10 cellular contexts compared by ENCODE assay signal in genomic region chr10:84177541-84178386, GRCh38. TPM values are rescaled to one million over a fixed set of nuclear protein-coding genes. Genes with fewer than 3 reads are reported as not detected.
A peak's percentile ranks its signal among the peaks of the same experiment; 100 is the strongest.
DNase-seq lines count a peak whose midpoint lies in the region; ATAC-seq and TF ChIP-seq lines count a peak whose summit lies in the region.
"Had no signal": no experiment of that assay in that cellular context is flagged by ENCODE, and none has a peak within 500 bp of the region (broad histone marks: within the 10 kb centered on the region; RNA-seq: fewer than 3 reads in every experiment).

No MANE protein-coding gene starts in this region.

- peaks cover 0 to 10% (median 3%) of the 10 kb centered on the region in 4 donors for H3K4me1 Mint-ChIP-seq in naive thymus-derived CD8-positive, alpha-beta T cell
- H3K4me1 Mint-ChIP-seq: brain had no signal

- ATAC-seq in GM18867 (IDR thresholded peaks at IDR 0.05; ENCODE audit: unreplicated experiment) (peak; percentile 50), HG02642 (IDR thresholded peaks at IDR 0.05; ENCODE audit: poor library complexity, unreplicated experiment) (peak; percentile 36), omental fat pad (ENCODE audit: low FRiP score) (no peak)
- ATAC-seq in naive thymus-derived CD8-positive, alpha-beta T cell, result peak; percentile 87 to 94

- no peak for TF ChIP-seq CTCF in omental fat pad (IDR thresholded peaks at IDR 0.05)

- no peak overlapping the region for H3K4me2 ChIP-seq in Karpas-422 (ENCODE audit: low read depth, low read length, poor library complexity, severe bottlenecking)

- H3K27ac ChIP-seq in Karpas-422 (ENCODE audit: low read length), result no peak overlapping the region

- no peaks in the 10 kb centered on the region for H3K9me3 Mint-ChIP-seq in naive thymus-derived CD8-positive, alpha-beta T cell

- H2AFZ ChIP-seq in Karpas-422 (ENCODE audit: low read length), result no peak overlapping the region

- no peaks in the 10 kb centered on the region for H4K20me1 ChIP-seq in Karpas-422 (ENCODE audit: insufficient read depth, low read depth, low read length)

- no peaks in the 10 kb centered on the region for H3K9me2 ChIP-seq in Karpas-422 (replicated peaks; ENCODE audit: insufficient read depth, low read length)

- no peaks in the 10 kb centered on the region for H3K27me3 Mint-ChIP-seq in naive thymus-derived CD8-positive, alpha-beta T cell

- peaks cover 9% of the 10 kb centered on the region for H3K4me1 ChIP-seq in Karpas-422 (ENCODE audit: low read length)

- no peaks in the 10 kb centered on the region for H3K27me3 ChIP-seq in Karpas-422 (ENCODE audit: low read length)

- no peak overlapping the region for H3K27ac Mint-ChIP-seq in naive thymus-derived CD8-positive, alpha-beta T cell

- no peaks in the 10 kb centered on the region for H3K36me3 ChIP-seq in Karpas-422 (ENCODE audit: insufficient read depth, low read length)

- POLR2A ChIA-PET in naive thymus-derived CD8-positive, alpha-beta T cell (lab: Charles Lee), result interaction anchor here (1.0 to 1.4 kb wide), 5 partner anchors 10 to 39 kb away, joined by 3 to 5 read pairs (median 5); partner anchors contain the start of gene GHITM

- H3K9me3 ChIP-seq in Karpas-422 (ENCODE audit: low read length), result no peaks in the 10 kb centered on the region

- H3K4me3 ChIP-seq in Karpas-422 (ENCODE audit: low read length), result no peak overlapping the region

- no peaks in the 10 kb centered on the region for H3K36me3 Mint-ChIP-seq in naive thymus-derived CD8-positive, alpha-beta T cell
- H3K36me3 Mint-ChIP-seq: brain had no signal

- no peak overlapping the region for H3K9ac ChIP-seq in Karpas-422 (ENCODE audit: low read length)

- H3K79me2 ChIP-seq in Karpas-422 (ENCODE audit: low read length), result no peaks in the 10 kb centered on the region

- peak overlapping the region in 1 of 10 donors; percentile 40 for H3K4me3 Mint-ChIP-seq in naive thymus-derived CD8-positive, alpha-beta T cell
- H3K4me3 Mint-ChIP-seq: brain had no signal

- DNase-seq in activated T-cell treated with anti-CD3 and anti-CD28 coated beads for 24 hours (ENCODE audit: low read depth) (peak; percentile 10), omental fat pad (ENCODE audit: low spot score) (no peak), Karpas-422 (no peak), epidermal melanocyte (ENCODE audit: insufficient read length, low spot score) (no peak), AG08396 (ENCODE audit: low spot score) (no peak)
- DNase-seq in naive thymus-derived CD8-positive, alpha-beta T cell, result peak in 8 of 10 donors; percentile 26 to 80 (median 66)

RNA-seq across cellular contexts. Expression of gene GPR15LG, which starts 4.2 kb away (rescaled TPM):
- total RNA-seq in naive thymus-derived CD8-positive, alpha-beta T cell, result not detected
- polyA plus RNA-seq in naive thymus-derived CD8-positive, alpha-beta T cell, result not detected
- total RNA-seq in omental fat pad, result not detected
- not detected in 2 replicates for total RNA-seq in Karpas-422 (2014; rRNA removed; shearing (Covaris generic); ENCODE audit: low replicate concordance)
- total RNA-seq: HT1080 had no signal

RNA-seq across cellular contexts. Expression of gene CDHR1, which starts 16.6 kb away (rescaled TPM):
- total RNA-seq in naive thymus-derived CD8-positive, alpha-beta T cell, result under 1 TPM; 0.29 to 0.80 TPM
- under 1 TPM; 0.16 to 0.43 (median 0.24) TPM for polyA plus RNA-seq in naive thymus-derived CD8-positive, alpha-beta T cell
- total RNA-seq in omental fat pad, result under 1 TPM in 2 of 4 donors, not detected in 2; 0.16 to 0.24 TPM
- total RNA-seq in Karpas-422 (2014; rRNA removed; shearing (Covaris generic); ENCODE audit: low replicate concordance), result not detected in 2 replicates
- total RNA-seq: HT1080 had no signal

RNA-seq across cellular contexts. Expression of gene GHITM, which starts 38.5 kb away (rescaled TPM):
- total RNA-seq in naive thymus-derived CD8-positive, alpha-beta T cell, result 10 to 100 TPM; 90.3 to 92.5 TPM
- 100 to 1,000 TPM; 270 to 338 (median 281) TPM for polyA plus RNA-seq in naive thymus-derived CD8-positive, alpha-beta T cell
- total RNA-seq in omental fat pad, result 100 to 1,000 TPM; 110 to 165 (median 149) TPM
- 78.4 and 82.3 TPM in 2 replicates for total RNA-seq in Karpas-422 (2014; rRNA removed; shearing (Covaris generic); ENCODE audit: low replicate concordance)

RNA-seq across cellular contexts. Expression of gene LRIT2, which starts 47.6 kb away (rescaled TPM):
- total RNA-seq in naive thymus-derived CD8-positive, alpha-beta T cell, result not detected
- polyA plus RNA-seq in naive thymus-derived CD8-positive, alpha-beta T cell, result not detected
- not detected for total RNA-seq in omental fat pad
- not detected in 2 replicates for total RNA-seq in Karpas-422 (2014; rRNA removed; shearing (Covaris generic); ENCODE audit: low replicate concordance)
- total RNA-seq: HT1080 had no signal

Comparison
In these comparisons a context has a peak if more than half of its experiments do, and no peak if none do; other contexts are left out.
1. DNase-seq: peak in activated T-cell treated with anti-CD3 and anti-CD28 coated beads for 24 hours (single experiment) and naive thymus-derived CD8-positive, alpha-beta T cell (8 of 10); none in omental fat pad (single experiment), Karpas-422 (single experiment), epidermal melanocyte (single experiment) and AG08396 (single experiment).